29 cellular contexts compared by ENCODE assay signal in the genomic region with DNA sequence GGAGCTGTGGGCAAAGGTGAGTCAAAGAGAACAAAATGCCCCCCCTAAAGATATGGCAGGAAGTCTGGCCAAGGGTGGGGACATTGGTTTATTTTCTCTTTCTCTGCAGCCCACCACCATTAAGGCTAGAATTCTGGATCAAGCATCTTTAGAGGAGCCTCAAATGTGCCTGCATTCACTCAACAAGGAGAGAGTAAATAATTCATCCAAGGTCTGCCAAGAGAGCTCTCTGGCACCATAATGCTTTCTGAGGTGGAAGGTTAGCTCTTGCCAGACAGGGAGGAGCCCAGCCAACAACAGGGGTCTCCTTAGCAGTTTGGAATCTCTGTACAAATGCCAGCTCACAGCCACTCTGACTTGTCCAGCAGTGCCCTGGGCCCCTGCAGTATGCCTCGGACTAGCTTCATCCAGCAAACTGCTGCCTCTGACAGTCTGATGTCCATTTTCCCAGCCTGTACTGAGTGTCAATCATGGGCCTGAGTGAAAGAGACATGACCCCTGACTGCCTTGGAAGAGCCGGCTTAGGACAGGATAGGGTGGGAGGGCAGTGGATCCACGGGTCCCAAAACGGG.
A peak's percentile ranks its signal among the peaks of the same experiment; 100 is the strongest.
DNase-seq lines count a peak whose midpoint lies in the region; ATAC-seq and FAIRE-seq lines count a peak whose summit lies in the region.
"Had no signal": no experiment of that assay in that cellular context is flagged by ENCODE, and none has a peak within 500 bp of the region (broad histone marks: within the 10 kb centered on the region; RNA-seq: fewer than 3 reads in every experiment).

No MANE protein-coding gene starts in this region.

- no peak overlapping the region for H3K4me3 Mint-ChIP-seq in activated CD4-positive, alpha-beta T cell treated with anti-CD3 and anti-CD28 coated beads, Interleukin-2, amount 10 ng/mL, durations not matched to agents 24 days and 14 days
- no peak overlapping the region for H3K4me3 Mint-ChIP-seq in activated CD4-positive, alpha-beta T cell treated with anti-CD3 and anti-CD28 coated beads, Interleukin-2, amount 10 ng/mL, durations not matched to agents 7 days and 5 days
- H3K4me3 Mint-ChIP-seq in T-helper 17 cell = no peak overlapping the region
- H3K4me3 Mint-ChIP-seq: activated CD4-positive, alpha-beta memory T cell treated with anti-CD3 and anti-CD28 coated beads, Interleukin-2, amount 10 ng/mL, durations not matched to agents 7 days and 5 days; B cell; HFFc6; natural killer cell; stimulated activated naive CD8-positive, alpha-beta T cell treated with anti-CD3 and anti-CD28 coated beads, Interleukin-15, Interleukin-2, amounts not matched to agents 100 ng/mL and 50 ng/mL, for 24 hours had no signal

- no peak overlapping the region for H3K27ac Mint-ChIP-seq in activated CD4-positive, alpha-beta T cell treated with anti-CD3 and anti-CD28 coated beads, Interleukin-2, amount 10 ng/mL, durations not matched to agents 24 days and 14 days
- no peak overlapping the region for H3K27ac Mint-ChIP-seq in activated CD4-positive, alpha-beta T cell treated with anti-CD3 and anti-CD28 coated beads, Interleukin-2, amount 10 ng/mL, durations not matched to agents 7 days and 5 days
- peak overlapping the region; percentile 90 for H3K27ac Mint-ChIP-seq in T-helper 17 cell
- H3K27ac Mint-ChIP-seq: activated CD4-positive, alpha-beta memory T cell treated with anti-CD3 and anti-CD28 coated beads, Interleukin-2, amount 10 ng/mL, durations not matched to agents 7 days and 5 days; B cell; HFFc6; natural killer cell; stimulated activated naive CD8-positive, alpha-beta T cell treated with anti-CD3 and anti-CD28 coated beads, Interleukin-15, Interleukin-2, amounts not matched to agents 100 ng/mL and 50 ng/mL, for 24 hours had no signal

- DNase-seq in activated CD4-positive, alpha-beta T cell treated with anti-CD3 and anti-CD28 coated beads, Interleukin-2, amount 10 ng/mL, durations not matched to agents 24 days and 14 days = peak; percentile 51
- DNase-seq in activated CD4-positive, alpha-beta T cell treated with anti-CD3 and anti-CD28 coated beads, Interleukin-2, amount 10 ng/mL, durations not matched to agents 7 days and 5 days = no peak
- no peak for DNase-seq in T-helper 17 cell
- peak; percentile 30 for DNase-seq in medulla oblongata (ENCODE audit: extremely low spot score)
- DNase-seq in MV-4-11 (lab: John Stamatoyannopoulos, UW) = no peak
- DNase-seq in small intestine = no peak
- no peak for DNase-seq in HCEC 1CT
- no peak for DNase-seq in HK-2 (ENCODE audit: unreplicated experiment)
- DNase-seq: activated CD4-positive, alpha-beta memory T cell treated with anti-CD3 and anti-CD28 coated beads, Interleukin-2, amount 10 ng/mL, durations not matched to agents 7 days and 5 days; activated CD4-positive, CD25-positive, alpha-beta regulatory T cell treated with anti-CD3 and anti-CD28 coated beads, Interleukin-2, amount 50 U/mL, for 72 hours; activated CD8-positive, alpha-beta memory T cell treated with anti-CD3 and anti-CD28 coated beads, Interleukin-2, amount 50 U/mL, for 4 hours; activated naive CD4-positive, alpha-beta T cell treated with Interleukin-2 at 50 U/mL for 16 hours; foreskin keratinocyte; GOT3; HFFc6; KG1; lower lobe of right lung; natural killer cell; NCI-H1417 treated with DMSO at 0.1 percent for 48 hours; NCI-H2107; NCI-H510A; PC-3; stimulated activated CD4-positive, alpha-beta T cell treated with anti-CD3 and anti-CD28 coated beads, Interleukin-1b, Interleukin-23, amount 100 ng/mL, for 48 hours; testis had no signal

- POLR2A ChIA-PET in activated CD4-positive, alpha-beta T cell treated with anti-CD3 and anti-CD28 coated beads, Interleukin-2, amount 10 ng/mL, durations not matched to agents 7 days and 5 days (lab: Charles Lee) = no interaction called here

- no peak overlapping the region for H3K27ac ChIP-seq in small intestine (ENCODE audit: low read depth in 1 of 2, low read length in 1 of 2)
- H3K27ac ChIP-seq: esophagus muscularis mucosa, foreskin keratinocyte, lower lobe of right lung, testis had no signal

- no peak overlapping the region for H3K4me3 ChIP-seq in small intestine (ENCODE audit: low read depth in 1 of 2, low read length in 2 of 2)
- H3K4me3 ChIP-seq: esophagus muscularis mucosa, GM12878, lower lobe of right lung, testis had no signal

- CTCF ChIA-PET in activated CD4-positive, alpha-beta T cell treated with anti-CD3 and anti-CD28 coated beads, Interleukin-2, amount 10 ng/mL, durations not matched to agents 7 days and 5 days (lab: Charles Lee) = interaction anchor here (0.6 to 1.3 kb wide), 3 partner anchors 9 to 542 kb away, joined by 3 to 5 read pairs (median 4); no protein-coding TSS in a partner anchor

- peaks cover 19% of the 10 kb centered on the region for H3K4me1 Mint-ChIP-seq in activated CD4-positive, alpha-beta T cell treated with anti-CD3 and anti-CD28 coated beads, Interleukin-2, amount 10 ng/mL, durations not matched to agents 24 days and 14 days
- H3K4me1 Mint-ChIP-seq in activated CD4-positive, alpha-beta T cell treated with anti-CD3 and anti-CD28 coated beads, Interleukin-2, amount 10 ng/mL, durations not matched to agents 7 days and 5 days = peaks cover 30% of the 10 kb centered on the region
- H3K4me1 Mint-ChIP-seq in T-helper 17 cell = peaks cover 48% of the 10 kb centered on the region

- 79 to 93% (median 91%) methylated on average over 4 of the region's 4 CpGs for WGBS in small intestine, 3 donors

- ATAC-seq in T-helper 17 cell = no peak
- ATAC-seq: foreskin keratinocyte, GM12878, lower lobe of right lung, natural killer cell, PC-3 had no signal

- FAIRE-seq in small intestine (lab: Jason Lieb, UNC) = no peak
- FAIRE-seq: endometrium, GM12878 had no signal

- intact Hi-C loops in activated CD4-positive, alpha-beta T cell treated with anti-CD3 and anti-CD28 coated beads, Interleukin-2, amount 10 ng/mL, durations not matched to agents 24 days and 14 days (cut with micrococcal nuclease) = no loop called here

- H3K9me3 Mint-ChIP-seq in activated CD4-positive, alpha-beta T cell treated with anti-CD3 and anti-CD28 coated beads, Interleukin-2, amount 10 ng/mL, durations not matched to agents 24 days and 14 days = no peaks in the 10 kb centered on the region
- no peaks in the 10 kb centered on the region for H3K9me3 Mint-ChIP-seq in activated CD4-positive, alpha-beta T cell treated with anti-CD3 and anti-CD28 coated beads, Interleukin-2, amount 10 ng/mL, durations not matched to agents 7 days and 5 days
- H3K9me3 Mint-ChIP-seq: activated CD4-positive, alpha-beta memory T cell treated with anti-CD3 and anti-CD28 coated beads, Interleukin-2, amount 10 ng/mL, durations not matched to agents 7 days and 5 days; HFFc6; natural killer cell; stimulated activated naive CD8-positive, alpha-beta T cell treated with anti-CD3 and anti-CD28 coated beads, Interleukin-15, Interleukin-2, amounts not matched to agents 100 ng/mL and 50 ng/mL, for 24 hours had no signal

- peaks cover 3% of the 10 kb centered on the region for H3K27me3 Mint-ChIP-seq in activated CD4-positive, alpha-beta T cell treated with anti-CD3 and anti-CD28 coated beads, Interleukin-2, amount 10 ng/mL, durations not matched to agents 24 days and 14 days
- H3K27me3 Mint-ChIP-seq in activated CD4-positive, alpha-beta T cell treated with anti-CD3 and anti-CD28 coated beads, Interleukin-2, amount 10 ng/mL, durations not matched to agents 7 days and 5 days = no peaks in the 10 kb centered on the region
- no peaks in the 10 kb centered on the region for H3K27me3 Mint-ChIP-seq in T-helper 17 cell
- H3K27me3 Mint-ChIP-seq: activated CD4-positive, alpha-beta memory T cell treated with anti-CD3 and anti-CD28 coated beads, Interleukin-2, amount 10 ng/mL, durations not matched to agents 7 days and 5 days; B cell; stimulated activated naive CD8-positive, alpha-beta T cell treated with anti-CD3 and anti-CD28 coated beads, Interleukin-15, Interleukin-2, amounts not matched to agents 100 ng/mL and 50 ng/mL, for 24 hours had no signal

- no peaks in the 10 kb centered on the region for H3K4me1 ChIP-seq in small intestine (ENCODE audit: control insufficient read depth in 2 of 2, insufficient read depth in 1 of 2, low read depth in 1 of 2, low read length in 1 of 2)
- H3K4me1 ChIP-seq: esophagus muscularis mucosa, foreskin keratinocyte, testis had no signal

- no peaks in the 10 kb centered on the region for H3K36me3 ChIP-seq in small intestine (ENCODE audit: control insufficient read depth in 2 of 2, insufficient read depth in 2 of 2, low read length in 2 of 2)
- H3K36me3 ChIP-seq: esophagus muscularis mucosa, lower lobe of right lung had no signal

- H3K9me3 ChIP-seq in T-helper 17 cell (ENCODE audit: control insufficient read depth, low read length, poor library complexity, severe bottlenecking) (no peaks in the 10 kb centered on the region), small intestine (ENCODE audit: control insufficient read depth, low read depth) (no peaks in the 10 kb centered on the region)
- H3K9me3 ChIP-seq: esophagus muscularis mucosa, lower lobe of right lung, testis had no signal

- H3K27me3 ChIP-seq in small intestine (ENCODE audit: control insufficient read depth in 2 of 2, insufficient read depth in 2 of 2, low read length in 2 of 2) = no peaks in the 10 kb centered on the region
- H3K27me3 ChIP-seq: esophagus muscularis mucosa, foreskin keratinocyte, testis had no signal

- no peaks in the 10 kb centered on the region for H3K36me3 Mint-ChIP-seq in activated CD4-positive, alpha-beta T cell treated with anti-CD3 and anti-CD28 coated beads, Interleukin-2, amount 10 ng/mL, durations not matched to agents 24 days and 14 days (ENCODE audit: low read depth)
- H3K36me3 Mint-ChIP-seq in activated CD4-positive, alpha-beta T cell treated with anti-CD3 and anti-CD28 coated beads, Interleukin-2, amount 10 ng/mL, durations not matched to agents 7 days and 5 days (ENCODE audit: low read depth) = no peaks in the 10 kb centered on the region
- no peaks in the 10 kb centered on the region for H3K36me3 Mint-ChIP-seq in T-helper 17 cell (ENCODE audit: low read depth)
- H3K36me3 Mint-ChIP-seq: natural killer cell had no signal

Comparison
In these comparisons a context has a peak if more than half of its experiments do, and no peak if none do; other contexts are left out.
1. DNase-seq: peak in activated CD4-positive, alpha-beta T cell treated with anti-CD3 and anti-CD28 coated beads, Interleukin-2, amount 10 ng/mL, durations not matched to agents 24 days and 14 days (single experiment) and medulla oblongata (single experiment); none in activated CD4-positive, alpha-beta T cell treated with anti-CD3 and anti-CD28 coated beads, Interleukin-2, amount 10 ng/mL, durations not matched to agents 7 days and 5 days (single experiment), T-helper 17 cell (0 of 3), MV-4-11 (single experiment), small intestine (single experiment), HCEC 1CT (single experiment) and HK-2 (single experiment).